Comparison of ENCODE assay signal across 14 cellular contexts in the genomic region with DNA sequence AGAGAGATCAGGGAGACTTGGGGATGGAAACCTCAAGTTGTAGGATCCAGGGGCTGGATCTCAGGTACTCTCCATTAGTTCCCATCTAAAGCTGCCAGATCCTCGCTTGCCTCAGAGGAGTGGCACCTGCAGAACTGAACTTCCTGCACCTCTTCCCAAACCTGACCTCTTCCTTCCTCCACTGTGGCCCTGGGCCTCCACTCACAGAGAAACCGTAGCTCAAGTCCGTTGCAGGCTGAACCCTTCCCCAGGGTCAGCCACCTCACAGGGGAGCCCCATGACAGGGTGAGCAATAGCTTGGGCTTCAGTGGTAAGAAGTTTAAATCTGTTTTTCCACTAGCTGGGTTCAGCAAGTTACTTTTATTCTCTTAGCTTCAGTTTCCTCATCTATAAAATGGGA. TPM values are rescaled to one million over a fixed set of nuclear protein-coding genes. Genes with fewer than 3 reads are reported as not detected.
DNase-seq lines count a peak whose midpoint lies in the region; ATAC-seq lines count a peak whose summit lies in the region.
"Had no signal": no experiment of that assay in that cellular context is flagged by ENCODE, and none has a peak within 500 bp of the region (broad histone marks: within the 10 kb centered on the region; RNA-seq: fewer than 3 reads in every experiment).

No MANE protein-coding gene starts in this region.

- ATAC-seq in CD4-positive, CD25-positive, alpha-beta regulatory T cell (ENCODE audit: low read depth in 2 of 2): no peak
- no peak for ATAC-seq in naive thymus-derived CD4-positive, alpha-beta T cell

- H3K4me3 ChIP-seq in CD4-positive, CD25-positive, alpha-beta regulatory T cell (ENCODE audit: low read depth, low read length): peak overlapping the region; percentile 71
- H3K4me3 ChIP-seq in HUES6 (ENCODE audit: low read depth, low read length): no peak overlapping the region
- no peak overlapping the region for H3K4me3 ChIP-seq in naive thymus-derived CD4-positive, alpha-beta T cell (ENCODE audit: low read length)
- H3K4me3 ChIP-seq: coronary artery had no signal

- H3K9me3 Mint-ChIP-seq in CD4-positive, CD25-positive, alpha-beta regulatory T cell: peaks cover 0 to 2% (median 0%) of the 10 kb centered on the region in 7 donors
- no peaks in the 10 kb centered on the region for H3K9me3 Mint-ChIP-seq in activated naive CD8-positive, alpha-beta T cell (ENCODE audit: low read depth)
- H3K9me3 Mint-ChIP-seq in naive thymus-derived CD4-positive, alpha-beta T cell: peaks cover 0 to 1% (median 0%) of the 10 kb centered on the region in 11 donors

- DNase-seq in CD4-positive, CD25-positive, alpha-beta regulatory T cell: no peak
- no peak for DNase-seq in naive thymus-derived CD4-positive, alpha-beta T cell
- no peak for DNase-seq in HK-2 (ENCODE audit: unreplicated experiment)
- DNase-seq in occipital lobe (lab: John Stamatoyannopoulos, UW): no peak
- DNase-seq in cerebellum (ENCODE audit: low spot score): no peak
- no peak for DNase-seq in NCI-H1436 treated with DMSO at 0.1 percent for 48 hours (lab: John Stamatoyannopoulos, UW)
- DNase-seq: activated CD8-positive, alpha-beta memory T cell treated with anti-CD3 and anti-CD28 coated beads, Interleukin-2, amount 50 U/mL, for 48 hours; DMS79; GOT3; NCI-H2029; SHP77 had no signal

- no peaks in the 10 kb centered on the region for H3K9me3 ChIP-seq in CD4-positive, CD25-positive, alpha-beta regulatory T cell (ENCODE audit: control insufficient read depth in 2 of 2, low read length in 2 of 2)
- no peaks in the 10 kb centered on the region for H3K9me3 ChIP-seq in HUES6 (ENCODE audit: control insufficient read depth, insufficient read depth, low read depth, low read length)
- H3K9me3 ChIP-seq in naive thymus-derived CD4-positive, alpha-beta T cell (ENCODE audit: control insufficient read depth in 2 of 3, low read length in 3 of 3): no peaks in the 10 kb centered on the region

- H3K27me3 ChIP-seq in CD4-positive, CD25-positive, alpha-beta regulatory T cell (ENCODE audit: control insufficient read depth, insufficient read depth, low read length): no peaks in the 10 kb centered on the region
- H3K27me3 ChIP-seq in HUES6 (ENCODE audit: control insufficient read depth, insufficient read depth, low read length): no peaks in the 10 kb centered on the region
- H3K27me3 ChIP-seq in naive thymus-derived CD4-positive, alpha-beta T cell (ENCODE audit: control insufficient read depth in 2 of 2, insufficient read depth in 2 of 2, low read length in 2 of 2): no peaks in the 10 kb centered on the region

- intact Hi-C loops in naive thymus-derived CD4-positive, alpha-beta T cell (cut with micrococcal nuclease): no loop called here

- H3K27ac Mint-ChIP-seq in CD4-positive, CD25-positive, alpha-beta regulatory T cell: peak overlapping the region; percentile 80 to 99 (median 95)
- peak overlapping the region; percentile 89 for H3K27ac Mint-ChIP-seq in activated naive CD8-positive, alpha-beta T cell
- H3K27ac Mint-ChIP-seq in naive thymus-derived CD4-positive, alpha-beta T cell: peak overlapping the region; percentile 90 to 99 (median 94)

- POLR2A ChIA-PET in naive thymus-derived CD4-positive, alpha-beta T cell (lab: Charles Lee): interaction anchor here (0.6 kb wide), 1 partner anchor 8 kb away, joined by 3 read pairs; no protein-coding TSS in a partner anchor

- H3K4me1 ChIP-seq in CD4-positive, CD25-positive, alpha-beta regulatory T cell (ENCODE audit: control insufficient read depth, insufficient read depth, low read length, poor library complexity, severe bottlenecking): peaks cover 50% of the 10 kb centered on the region
- peaks cover 72% of the 10 kb centered on the region for H3K4me1 ChIP-seq in HUES6 (ENCODE audit: control insufficient read depth, insufficient read depth, low read length)
- peaks cover 33 to 42% of the 10 kb centered on the region in 2 donors for H3K4me1 ChIP-seq in naive thymus-derived CD4-positive, alpha-beta T cell (ENCODE audit: control insufficient read depth in 2 of 2, insufficient read depth in 2 of 2, low read length in 2 of 2)

- no peak overlapping the region for H3K9ac ChIP-seq in HUES6 (ENCODE audit: low read length)

- H3K36me3 Mint-ChIP-seq in CD4-positive, CD25-positive, alpha-beta regulatory T cell: peaks cover 12% of the 10 kb centered on the region
- peaks cover 3% of the 10 kb centered on the region for H3K36me3 Mint-ChIP-seq in activated naive CD8-positive, alpha-beta T cell
- H3K36me3 Mint-ChIP-seq in naive thymus-derived CD4-positive, alpha-beta T cell: peaks cover 0 to 16% (median 0%) of the 10 kb centered on the region in 5 donors

- peak overlapping the region in 3 of 4 donors; percentile 12 to 80 (median 79) for H3K4me3 Mint-ChIP-seq in CD4-positive, CD25-positive, alpha-beta regulatory T cell
- H3K4me3 Mint-ChIP-seq in activated naive CD8-positive, alpha-beta T cell: peak overlapping the region; percentile 20
- peak overlapping the region; percentile 9 to 84 (median 67) for H3K4me3 Mint-ChIP-seq in naive thymus-derived CD4-positive, alpha-beta T cell

- CTCF ChIA-PET in naive thymus-derived CD4-positive, alpha-beta T cell (lab: Charles Lee): interaction anchor here (0.8 kb wide), 1 partner anchor 21 kb away, joined by 4 read pairs; no protein-coding TSS in a partner anchor

- H3K27me3 Mint-ChIP-seq in CD4-positive, CD25-positive, alpha-beta regulatory T cell: no peaks in the 10 kb centered on the region
- H3K27me3 Mint-ChIP-seq in activated naive CD8-positive, alpha-beta T cell: no peaks in the 10 kb centered on the region
- no peaks in the 10 kb centered on the region for H3K27me3 Mint-ChIP-seq in naive thymus-derived CD4-positive, alpha-beta T cell

- H3K4me1 Mint-ChIP-seq in CD4-positive, CD25-positive, alpha-beta regulatory T cell: peaks cover 19 to 83% (median 62%) of the 10 kb centered on the region in 4 donors
- H3K4me1 Mint-ChIP-seq in activated naive CD8-positive, alpha-beta T cell (ENCODE audit: low read depth): peaks cover 64% of the 10 kb centered on the region
- peaks cover 48 to 86% (median 59%) of the 10 kb centered on the region in 7 donors for H3K4me1 Mint-ChIP-seq in naive thymus-derived CD4-positive, alpha-beta T cell

- H3K36me3 ChIP-seq in CD4-positive, CD25-positive, alpha-beta regulatory T cell (ENCODE audit: control insufficient read depth, insufficient read depth, low read length): peaks cover 4% of the 10 kb centered on the region
- H3K36me3 ChIP-seq in HUES6 (ENCODE audit: control insufficient read depth, insufficient read depth, low read length): no peaks in the 10 kb centered on the region
- H3K36me3 ChIP-seq in naive thymus-derived CD4-positive, alpha-beta T cell (ENCODE audit: control insufficient read depth in 2 of 3, insufficient read depth in 3 of 3, low read length in 3 of 3): peaks cover 0 to 9% (median 0%) of the 10 kb centered on the region in 3 experiments

- H3K27ac ChIP-seq in CD4-positive, CD25-positive, alpha-beta regulatory T cell (ENCODE audit: insufficient read depth, low read length, poor library complexity, severe bottlenecking): peak overlapping the region; percentile 90
- H3K27ac ChIP-seq in HUES6 (ENCODE audit: low read depth, low read length): peak overlapping the region; percentile 66; the same call in 1 of the 2 replicates
- peak overlapping the region; percentile 77 for H3K27ac ChIP-seq in naive thymus-derived CD4-positive, alpha-beta T cell (ENCODE audit: low read depth, low read length)

RNA-seq across cellular contexts. Expression of a gene that starts 11.7 kb away (rescaled TPM):
- 7.2 TPM for total RNA-seq in CD4-positive, CD25-positive, alpha-beta regulatory T cell
- under 1 TPM in 3 of 4 donors, not detected in 1; 0.40 to 0.52 (median 0.44) TPM for polyA plus RNA-seq in CD4-positive, CD25-positive, alpha-beta regulatory T cell
- total RNA-seq in naive thymus-derived CD4-positive, alpha-beta T cell: 1 to 10 TPM in 2 of 5 experiments, under 1 TPM in 3; 0.53 to 2.8 (median 0.92) TPM
- polyA plus RNA-seq in naive thymus-derived CD4-positive, alpha-beta T cell: under 1 TPM; 0.17 to 0.57 TPM
- total RNA-seq in occipital lobe: 0.47 TPM
- 1.1 TPM for total RNA-seq in cerebellum

RNA-seq across cellular contexts. Expression of a gene that starts 13.6 kb away (rescaled TPM):
- 503 TPM for total RNA-seq in CD4-positive, CD25-positive, alpha-beta regulatory T cell
- polyA plus RNA-seq in CD4-positive, CD25-positive, alpha-beta regulatory T cell: 1,000 to 10,000 TPM in 2 of 4 donors, 100 to 1,000 TPM in 2; 723 to 1,055 (median 950) TPM
- total RNA-seq in naive thymus-derived CD4-positive, alpha-beta T cell: 100 to 1,000 TPM; 116 to 450 (median 284) TPM
- polyA plus RNA-seq in naive thymus-derived CD4-positive, alpha-beta T cell: 100 to 1,000 TPM; 449 to 662 TPM
- total RNA-seq in occipital lobe (28.1 TPM), cerebellum (15.1 TPM)

RNA-seq across cellular contexts. Expression of a gene that starts 33.7 kb away (rescaled TPM):
- not detected for total RNA-seq in CD4-positive, CD25-positive, alpha-beta regulatory T cell
- under 1 TPM in 1 of 4 donors, not detected in 3; 0.23 TPM for polyA plus RNA-seq in CD4-positive, CD25-positive, alpha-beta regulatory T cell
- under 1 TPM in 1 of 5 experiments, not detected in 4; 0.12 TPM for total RNA-seq in naive thymus-derived CD4-positive, alpha-beta T cell
- under 1 TPM in 1 of 2 donors, not detected in 1; 0.12 TPM for polyA plus RNA-seq in naive thymus-derived CD4-positive, alpha-beta T cell
- total RNA-seq in occipital lobe (5.9 TPM), cerebellum (4.7 TPM)

RNA-seq across cellular contexts. Expression of a gene that starts 42.4 kb away (rescaled TPM):
- not detected for total RNA-seq in CD4-positive, CD25-positive, alpha-beta regulatory T cell
- polyA plus RNA-seq in CD4-positive, CD25-positive, alpha-beta regulatory T cell: not detected
- total RNA-seq in naive thymus-derived CD4-positive, alpha-beta T cell: not detected
- not detected for polyA plus RNA-seq in naive thymus-derived CD4-positive, alpha-beta T cell
- total RNA-seq in occipital lobe: not detected
- total RNA-seq in cerebellum: not detected

RNA-seq across cellular contexts. Expression of a gene that starts 49.2 kb away (rescaled TPM):
- not detected for total RNA-seq in CD4-positive, CD25-positive, alpha-beta regulatory T cell
- polyA plus RNA-seq in CD4-positive, CD25-positive, alpha-beta regulatory T cell: not detected
- not detected for total RNA-seq in naive thymus-derived CD4-positive, alpha-beta T cell
- not detected for polyA plus RNA-seq in naive thymus-derived CD4-positive, alpha-beta T cell
- total RNA-seq in occipital lobe (not detected), cerebellum (0.18 TPM)

Comparison
In these comparisons a context has a peak if more than half of its experiments do, and no peak if none do; other contexts are left out.
1. H3K4me3 Mint-ChIP-seq: peak in every context shown above with its lines; median percentile 79 in CD4-positive, CD25-positive, alpha-beta regulatory T cell; 67 in naive thymus-derived CD4-positive, alpha-beta T cell; 20 in activated naive CD8-positive, alpha-beta T cell.